Comparison of ENCODE assay signal across 11 cellular contexts in genomic region chr20:63750807-63751470, GRCh38. TPM values are rescaled to one million over a fixed set of nuclear protein-coding genes. Genes with fewer than 3 reads are reported as not detected.
DNase-seq lines count a peak whose midpoint lies in the region; ATAC-seq and TF ChIP-seq lines count a peak whose summit lies in the region.
"Had no signal": no experiment of that assay in that cellular context is flagged by ENCODE, and none has a peak within 500 bp of the region (broad histone marks: within the 10 kb centered on the region; RNA-seq: fewer than 3 reads in every experiment).

No MANE protein-coding gene starts in this region.

- no peaks in the 10 kb centered on the region for H3K36me3 Mint-ChIP-seq in immature natural killer cell

- H3K36me3 ChIP-seq in heart left ventricle (peaks cover 0 to 53% (median 30%) of the 10 kb centered on the region in 9 donors), aorta (ENCODE audit: control insufficient read depth in 1 of 2, insufficient read depth in 2 of 2, low read length in 1 of 2) (no peaks in the 10 kb centered on the region)
- H3K36me3 ChIP-seq: vagina had no signal

- H3K27me3 Mint-ChIP-seq in immature natural killer cell (ENCODE audit: low read depth in 3 of 3): peaks cover 0 to 2% (median 2%) of the 10 kb centered on the region in 3 donors

- peak in 3 of 5 donors; percentile 12 to 64 (median 18) for DNase-seq in heart left ventricle
- DNase-seq in left cardiac atrium: no peak
- DNase-seq in activated CD8-positive, alpha-beta memory T cell treated with anti-CD3 and anti-CD28 coated beads, Interleukin-2, amount 50 U/mL, for 4 hours: peak; percentile 60
- peak; percentile 49 to 67 (median 61) for DNase-seq in immature natural killer cell
- peak; percentile 37 to 61 for DNase-seq in aorta
- DNase-seq in RPMI8226: no peak
- no peak for DNase-seq in foreskin keratinocyte
- DNase-seq: lower lobe of right lung had no signal

- H3K4me1 ChIP-seq in heart left ventricle (peaks cover 0 to 11% (median 0%) of the 10 kb centered on the region in 12 donors), aorta (ENCODE audit: control insufficient read depth in 1 of 2, insufficient read depth in 2 of 2, low read length in 2 of 2) (no peaks in the 10 kb centered on the region), foreskin keratinocyte (no peaks in the 10 kb centered on the region)
- H3K4me1 ChIP-seq: lower lobe of right lung, vagina had no signal

- no peaks in the 10 kb centered on the region for H3K27me3 ChIP-seq in heart left ventricle
- no peaks in the 10 kb centered on the region for H3K27me3 ChIP-seq in aorta (ENCODE audit: control insufficient read depth in 1 of 2, insufficient read depth in 2 of 2, low read length in 1 of 2)
- H3K27me3 ChIP-seq in foreskin keratinocyte: peaks cover 4% of the 10 kb centered on the region
- H3K27me3 ChIP-seq: vagina had no signal

- H3K4me1 Mint-ChIP-seq in immature natural killer cell: peaks cover 27 to 45% of the 10 kb centered on the region in 2 donors

- peak overlapping the region in 1 of 12 donors; percentile 23 for H3K4me3 ChIP-seq in heart left ventricle
- H3K4me3 ChIP-seq in aorta (ENCODE audit: low read length in 2 of 2): no peak overlapping the region
- H3K4me3 ChIP-seq: lower lobe of right lung, vagina had no signal

- intact Hi-C loops in heart left ventricle (cut with DNase I): no loop called here
- intact Hi-C loops in left cardiac atrium (cut with DNase I): no loop called here
- intact Hi-C loops in aorta (cut with DNase I): no loop called here

- H3K9me3 Mint-ChIP-seq in immature natural killer cell: no peaks in the 10 kb centered on the region

- H3K27ac ChIP-seq in heart left ventricle: peak overlapping the region in 1 of 12 donors; percentile 78
- no peak overlapping the region for H3K27ac ChIP-seq in aorta (ENCODE audit: low read depth in 1 of 2, low read length in 2 of 2)
- H3K27ac ChIP-seq in foreskin keratinocyte: no peak overlapping the region
- H3K27ac ChIP-seq: lower lobe of right lung, vagina had no signal

- WGBS in heart left ventricle, 4 donors: 77 to 82% (median 80%) methylated on average over 19 to 26 of the region's 26 CpGs
- WGBS in aorta, 2 donors: 82 to 83% methylated on average over 26 of the region's 26 CpGs

- H3K9me3 ChIP-seq in heart left ventricle (no peaks in the 10 kb centered on the region), aorta (ENCODE audit: control insufficient read depth, low read length) (no peaks in the 10 kb centered on the region)
- H3K9me3 ChIP-seq: lower lobe of right lung, vagina had no signal

- peak overlapping the region; percentile 62 to 88 (median 74) for H3K27ac Mint-ChIP-seq in immature natural killer cell

- no peak for ATAC-seq in heart left ventricle
- ATAC-seq in left cardiac atrium: no peak
- no peak for ATAC-seq in aorta (ENCODE audit: low FRiP score)
- no peak for ATAC-seq in foreskin keratinocyte
- ATAC-seq in HG03095 (IDR thresholded peaks at IDR 0.05; ENCODE audit: unreplicated experiment): no peak

- peak overlapping the region; percentile 57 to 82 (median 76) for H3K4me3 Mint-ChIP-seq in immature natural killer cell

- no peak for TF ChIP-seq CTCF in heart left ventricle (IDR thresholded peaks at IDR 0.05)
- no peak for TF ChIP-seq CTCF in foreskin keratinocyte (conservative IDR thresholded peaks at IDR 0.05)

- no peak for TF ChIP-seq POLR2A in heart left ventricle (IDR thresholded peaks at IDR 0.05)

RNA-seq across cellular contexts. Expression of gene SLC2A4RG, which starts 11.4 kb away (rescaled TPM):
- total RNA-seq in heart left ventricle: 10 to 100 TPM; 41.4 to 82.5 (median 70.7) TPM
- 10 to 100 TPM; 18.3 to 80.3 TPM for polyA plus RNA-seq in heart left ventricle
- 10 to 100 TPM; 47.9 to 71.0 TPM for total RNA-seq in left cardiac atrium
- polyA plus RNA-seq in immature natural killer cell: 1 to 10 TPM; 1.5 to 3.6 (median 3.2) TPM
- 10 to 100 TPM; 49.9 to 72.4 TPM for total RNA-seq in aorta
- polyA plus RNA-seq in aorta: 10 to 100 TPM; 24.7 to 86.7 TPM
- total RNA-seq in foreskin keratinocyte: 53.2 and 57.0 TPM in 2 replicates
- polyA plus RNA-seq in foreskin keratinocyte: 89.1 and 100 TPM in 2 replicates

RNA-seq across cellular contexts. Expression of gene LIME1, which starts 14.5 kb away (rescaled TPM):
- 1 to 10 TPM in 8 of 9 donors, under 1 TPM in 1; 0.95 to 7.1 (median 3.4) TPM for total RNA-seq in heart left ventricle
- polyA plus RNA-seq in heart left ventricle: 1 to 10 TPM; 2.2 to 4.4 TPM
- 1 to 10 TPM; 3.6 to 3.7 TPM for total RNA-seq in left cardiac atrium
- polyA plus RNA-seq in immature natural killer cell: 100 to 1,000 TPM; 177 to 227 (median 180) TPM
- total RNA-seq in aorta: 1 to 10 TPM; 6.5 to 7.4 TPM
- 10 to 100 TPM in 1 of 2 donors, 1 to 10 TPM in 1; 9.9 to 57.6 TPM for polyA plus RNA-seq in aorta
- total RNA-seq in foreskin keratinocyte: 2.4 and 3.3 TPM in 2 replicates
- 4.4 and 5.3 TPM in 2 replicates for polyA plus RNA-seq in foreskin keratinocyte

RNA-seq across cellular contexts. Expression of gene ZGPAT, which starts 43.1 kb away (rescaled TPM):
- total RNA-seq in heart left ventricle (10 to 100 TPM; 12.9 to 22.0 (median 18.5) TPM), left cardiac atrium (10 to 100 TPM; 16.4 to 18.6 TPM), aorta (10 to 100 TPM; 20.8 to 28.6 TPM), foreskin keratinocyte (17.1 and 20.9 TPM in 2 replicates)
- polyA plus RNA-seq in heart left ventricle (10 to 100 TPM; 27.9 to 34.4 TPM), immature natural killer cell (10 to 100 TPM; 26.6 to 64.1 (median 33.9) TPM), aorta (10 to 100 TPM; 22.5 to 49.5 TPM), foreskin keratinocyte (23.3 and 24.8 TPM in 2 replicates)

RNA-seq across cellular contexts. Expression of gene ARFRP1, which starts 43.2 kb away (rescaled TPM):
- total RNA-seq in heart left ventricle (10 to 100 TPM; 27.3 to 47.8 (median 33.8) TPM), left cardiac atrium (10 to 100 TPM; 36.8 to 44.9 TPM), aorta (10 to 100 TPM; 46.3 to 51.7 TPM), foreskin keratinocyte (32.3 and 39.2 TPM in 2 replicates)
- polyA plus RNA-seq in heart left ventricle (10 to 100 TPM; 35.9 to 38.0 TPM), immature natural killer cell (10 to 100 TPM; 43.0 to 72.7 (median 54.3) TPM), aorta (10 to 100 TPM; 28.9 to 76.2 TPM), foreskin keratinocyte (43.5 and 49.0 TPM in 2 replicates)

RNA-seq across cellular contexts. Expression of gene TNFRSF6B, which starts 54.5 kb away (rescaled TPM):
- total RNA-seq in heart left ventricle (1 to 10 TPM in 4 of 9 donors, under 1 TPM in 4, not detected in 1; 0.42 to 5.7 (median 0.92) TPM), left cardiac atrium (10 to 100 TPM in 1 of 2 donors, 1 to 10 TPM in 1; 1.4 to 10.1 TPM), aorta (10 to 100 TPM in 1 of 2 donors, 1 to 10 TPM in 1; 5.9 to 11.5 TPM), foreskin keratinocyte (189 and 224 TPM in 2 replicates)
- polyA plus RNA-seq in heart left ventricle (1 to 10 TPM; 2.9 to 6.4 TPM), immature natural killer cell (not detected), aorta (10 to 100 TPM in 1 of 2 donors, 1 to 10 TPM in 1; 2.1 to 73.9 TPM), foreskin keratinocyte (245 and 287 TPM in 2 replicates)
- total RNA-seq: skeletal muscle tissue had no signal

Comparison
In these comparisons a context has a peak if more than half of its experiments do, and no peak if none do; other contexts are left out.
1. DNase-seq: peak in heart left ventricle (3 of 5), activated CD8-positive, alpha-beta memory T cell treated with anti-CD3 and anti-CD28 coated beads, Interleukin-2, amount 50 U/mL, for 4 hours (single experiment), immature natural killer cell (3 of 3) and aorta (2 of 2); none in left cardiac atrium (single experiment), RPMI8226 (single experiment) and foreskin keratinocyte (0 of 2).